ENCODE assay signal across 19 cellular contexts in the genomic region with DNA sequence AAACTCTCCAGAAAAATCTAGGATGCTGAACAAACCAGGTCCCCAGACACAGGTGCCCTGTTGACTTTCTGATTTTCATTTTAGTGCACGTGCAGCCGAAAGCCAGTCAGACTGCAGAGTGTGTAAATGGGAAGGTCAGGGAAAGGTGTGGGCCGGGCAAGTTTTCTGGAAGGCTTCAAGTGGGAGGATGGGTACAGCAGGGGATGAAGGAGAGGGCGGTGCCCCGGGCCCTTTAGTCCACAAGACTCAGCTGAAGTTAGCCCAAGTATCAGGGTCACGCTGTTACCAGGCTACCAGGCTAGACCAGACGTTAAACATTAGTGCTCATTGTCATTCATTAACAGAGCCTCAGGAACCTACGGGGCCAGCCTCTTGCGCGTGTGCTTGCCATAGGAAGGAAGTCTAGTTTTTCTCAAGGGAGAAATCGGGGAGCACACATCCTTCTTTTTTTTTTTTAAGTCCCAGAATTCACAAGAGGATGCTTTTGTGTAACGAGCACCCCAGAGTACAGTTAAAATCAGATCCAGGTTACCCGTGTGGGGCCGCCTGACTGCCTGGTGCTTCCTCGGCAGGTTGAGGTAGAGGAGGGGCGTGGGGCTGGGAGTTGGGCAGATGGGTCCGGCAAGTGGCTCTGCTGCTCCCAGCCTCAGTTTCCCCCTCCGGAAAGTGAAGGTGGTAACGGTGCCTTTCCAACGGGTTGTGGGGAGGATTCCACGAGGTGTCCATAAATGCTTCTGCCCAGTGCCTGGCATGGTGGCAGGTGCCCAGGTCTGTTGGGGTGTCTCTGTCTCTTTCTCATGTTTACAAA. TPM values are rescaled to one million over a fixed set of nuclear protein-coding genes. Genes with fewer than 3 reads are reported as not detected.
DNase-seq lines count a peak whose midpoint lies in the region; ATAC-seq and TF ChIP-seq lines count a peak whose summit lies in the region.
"Had no signal": no experiment of that assay in that cellular context is flagged by ENCODE, and none has a peak within 500 bp of the region (broad histone marks: within the 10 kb centered on the region; RNA-seq: fewer than 3 reads in every experiment).

No MANE protein-coding gene starts in this region.

- H3K4me3 Mint-ChIP-seq in stimulated activated naive B cell treated with anti-CD40 and anti-IgM and Interleukin-4, amounts not matched to agents 10 μg/mL and 1 μg/mL and 100 μg/mL, for 72 hours, result no peak overlapping the region
- no peak overlapping the region for H3K4me3 Mint-ChIP-seq in osteocyte (ENCODE audit: unreplicated experiment)
- H3K4me3 Mint-ChIP-seq: activated CD8-positive, alpha-beta T cell treated with anti-CD3 and anti-CD28 coated beads, Interleukin-2, amount 10 ng/mL, durations not matched to agents 7 days and 5 days; naive thymus-derived CD4-positive, alpha-beta T cell had no signal

- intact Hi-C loops in left lung (cut with DNase I), result no loop called here
- intact Hi-C loops in prostate gland (cut with DNase I), result no loop called here

- peaks cover 4 to 22% of the 10 kb centered on the region in 2 donors for H3K4me1 Mint-ChIP-seq in stimulated activated naive B cell treated with anti-CD40 and anti-IgM and Interleukin-4, amounts not matched to agents 10 μg/mL and 1 μg/mL and 100 μg/mL, for 72 hours
- H3K4me1 Mint-ChIP-seq in osteocyte (ENCODE audit: unreplicated experiment), result no peaks in the 10 kb centered on the region
- H3K4me1 Mint-ChIP-seq: naive thymus-derived CD4-positive, alpha-beta T cell had no signal

- POLR2A ChIA-PET in RWPE1 (lab: Yijun Ruan, JAX; ENCODE audit: low non-redundant PET), result no interaction called here

- H3K9me3 ChIP-seq in left lung (no peaks in the 10 kb centered on the region), prostate gland (no peaks in the 10 kb centered on the region)
- H3K9me3 ChIP-seq: uterus had no signal

- WGBS in prostate gland, result 86% methylated on average over 21 of the region's 21 CpGs

- peaks cover 54% of the 10 kb centered on the region in 2 donors for H3K36me3 Mint-ChIP-seq in stimulated activated naive B cell treated with anti-CD40 and anti-IgM and Interleukin-4, amounts not matched to agents 10 μg/mL and 1 μg/mL and 100 μg/mL, for 72 hours
- peaks cover 23% of the 10 kb centered on the region for H3K36me3 Mint-ChIP-seq in osteocyte (ENCODE audit: unreplicated experiment)

- no peak for TF ChIP-seq POLR2A in prostate gland (IDR thresholded peaks at IDR 0.05)

- no peaks in the 10 kb centered on the region for H3K27me3 Mint-ChIP-seq in stimulated activated naive B cell treated with anti-CD40 and anti-IgM and Interleukin-4, amounts not matched to agents 10 μg/mL and 1 μg/mL and 100 μg/mL, for 72 hours
- no peaks in the 10 kb centered on the region for H3K27me3 Mint-ChIP-seq in osteocyte (ENCODE audit: unreplicated experiment)
- H3K27me3 Mint-ChIP-seq: naive thymus-derived CD4-positive, alpha-beta T cell had no signal

- H3K4me3 ChIP-seq in left lung (no peak overlapping the region), prostate gland (no peak overlapping the region)
- H3K4me3 ChIP-seq: uterus had no signal

- H3K27ac ChIP-seq in RWPE1 (peak overlapping the region; percentile 39), left lung (no peak overlapping the region), prostate gland (no peak overlapping the region)
- H3K27ac ChIP-seq: uterus had no signal

- DNase-seq in RWPE1 (ENCODE audit: low spot score), result no peak
- peak in 1 of 2 donors; percentile 74 for DNase-seq in left lung
- no peak for DNase-seq in stimulated activated naive B cell treated with anti-CD40 and anti-IgM and Interleukin-4, amounts not matched to agents 10 μg/mL and 1 μg/mL and 100 μg/mL, for 72 hours
- DNase-seq in osteocyte (ENCODE audit: extremely low spot score, unreplicated experiment), result no peak
- DNase-seq in activated naive CD4-positive, alpha-beta T cell (lab: John Stamatoyannopoulos, UW), result no peak
- no peak for DNase-seq in activated CD4-positive, alpha-beta T cell treated with anti-CD3 and anti-CD28 coated beads for 1 hour
- no peak for DNase-seq in prostate gland (ENCODE audit: low spot score)
- DNase-seq: activated CD8-positive, alpha-beta T cell treated with anti-CD3 and anti-CD28 coated beads, Interleukin-2, amount 10 ng/mL, durations not matched to agents 7 days and 5 days; amygdala; DMS53; Karpas-422; naive thymus-derived CD4-positive, alpha-beta T cell; NCI-H1417 treated with DMSO at 0.1 percent for 48 hours; NCI-H345; uterus had no signal

- H3K4me1 ChIP-seq in left lung (no peaks in the 10 kb centered on the region), prostate gland (replicated peaks) (no peaks in the 10 kb centered on the region)
- H3K4me1 ChIP-seq: uterus had no signal

- ATAC-seq in GM19438 (IDR thresholded peaks at IDR 0.05; ENCODE audit: low read depth, unreplicated experiment) (peak; percentile 78), left lung (peak; percentile 95)
- peak; percentile 61 for ATAC-seq in stimulated activated naive B cell treated with anti-CD40 and anti-IgM and Interleukin-4, amounts not matched to agents 10 μg/mL and 1 μg/mL and 100 μg/mL, for 72 hours (replicated peaks)
- ATAC-seq: activated CD8-positive, alpha-beta T cell treated with anti-CD3 and anti-CD28 coated beads, Interleukin-2, amount 10 ng/mL, durations not matched to agents 7 days and 5 days; HCT116; naive thymus-derived CD4-positive, alpha-beta T cell; SK-N-SH treated with all-trans-retinoic acid at 6 μM for 48 hours had no signal

- H3K27me3 ChIP-seq in left lung (no peaks in the 10 kb centered on the region), prostate gland (replicated peaks; ENCODE audit: insufficient read depth) (no peaks in the 10 kb centered on the region)
- H3K27me3 ChIP-seq: uterus had no signal

- H3K27ac Mint-ChIP-seq in stimulated activated naive B cell treated with anti-CD40 and anti-IgM and Interleukin-4, amounts not matched to agents 10 μg/mL and 1 μg/mL and 100 μg/mL, for 72 hours, result peak overlapping the region; percentile 81
- H3K27ac Mint-ChIP-seq in osteocyte (ENCODE audit: unreplicated experiment), result no peak overlapping the region
- H3K27ac Mint-ChIP-seq: activated CD8-positive, alpha-beta T cell treated with anti-CD3 and anti-CD28 coated beads, Interleukin-2, amount 10 ng/mL, durations not matched to agents 7 days and 5 days; activated T-helper 2 cell treated with anti-CD3 and anti-CD28 coated beads, Interferon-gamma antibody, Interleukin-2, Interleukin-4, amounts not matched to agents 10 μg/mL and 5 μg/mL and 100 μg/mL, durations not matched to agents 14 hours and 24 hours and 36 hours had no signal

- TF ChIP-seq CTCF in RWPE1 (conservative IDR thresholded peaks at IDR 0.05; ENCODE audit: low read depth) (no peak), left lung (IDR thresholded peaks at IDR 0.05) (no peak), osteocyte (IDR thresholded peaks at IDR 0.05) (no peak), prostate gland (IDR thresholded peaks at IDR 0.05) (no peak)

- CTCF ChIA-PET in RWPE1 (lab: Yijun Ruan, JAX), result interaction anchor here (0.6 kb wide), 2 partner anchors 27 to 32 kb away, joined by 3 to 4 read pairs; no protein-coding TSS in a partner anchor

- H3K9me3 Mint-ChIP-seq in stimulated activated naive B cell treated with anti-CD40 and anti-IgM and Interleukin-4, amounts not matched to agents 10 μg/mL and 1 μg/mL and 100 μg/mL, for 72 hours, result no peaks in the 10 kb centered on the region
- H3K9me3 Mint-ChIP-seq in osteocyte (ENCODE audit: unreplicated experiment), result no peaks in the 10 kb centered on the region
- H3K9me3 Mint-ChIP-seq: activated T-helper 2 cell treated with anti-CD3 and anti-CD28 coated beads, Interferon-gamma antibody, Interleukin-2, Interleukin-4, amounts not matched to agents 10 μg/mL and 5 μg/mL and 100 μg/mL, durations not matched to agents 14 hours and 24 hours and 36 hours; naive thymus-derived CD4-positive, alpha-beta T cell had no signal

- H3K36me3 ChIP-seq in left lung (peaks cover 0 to 20% of the 10 kb centered on the region in 2 donors), prostate gland (no peaks in the 10 kb centered on the region)
- H3K36me3 ChIP-seq: uterus had no signal

RNA-seq across cellular contexts. Expression of gene BCL7A, which starts 19.1 kb away (rescaled TPM):
- 10 to 100 TPM in 1 of 2 donors, 1 to 10 TPM in 1; 7.0 to 11.1 TPM for total RNA-seq in left lung
- total RNA-seq in osteocyte, result 10.0 and 11.8 TPM in 2 replicates
- total RNA-seq in prostate gland, result 10 to 100 TPM; 10.3 to 15.4 TPM

RNA-seq across cellular contexts. Expression of gene MLXIP, which starts 37.8 kb away (rescaled TPM):
- 10 to 100 TPM; 48.1 to 62.6 TPM for total RNA-seq in left lung
- total RNA-seq in osteocyte, result 51.8 and 54.5 TPM in 2 replicates
- total RNA-seq in prostate gland, result 10 to 100 TPM; 13.1 to 57.7 TPM
